Comparison of ENCODE assay signal across 8 cellular contexts in the genomic region with DNA sequence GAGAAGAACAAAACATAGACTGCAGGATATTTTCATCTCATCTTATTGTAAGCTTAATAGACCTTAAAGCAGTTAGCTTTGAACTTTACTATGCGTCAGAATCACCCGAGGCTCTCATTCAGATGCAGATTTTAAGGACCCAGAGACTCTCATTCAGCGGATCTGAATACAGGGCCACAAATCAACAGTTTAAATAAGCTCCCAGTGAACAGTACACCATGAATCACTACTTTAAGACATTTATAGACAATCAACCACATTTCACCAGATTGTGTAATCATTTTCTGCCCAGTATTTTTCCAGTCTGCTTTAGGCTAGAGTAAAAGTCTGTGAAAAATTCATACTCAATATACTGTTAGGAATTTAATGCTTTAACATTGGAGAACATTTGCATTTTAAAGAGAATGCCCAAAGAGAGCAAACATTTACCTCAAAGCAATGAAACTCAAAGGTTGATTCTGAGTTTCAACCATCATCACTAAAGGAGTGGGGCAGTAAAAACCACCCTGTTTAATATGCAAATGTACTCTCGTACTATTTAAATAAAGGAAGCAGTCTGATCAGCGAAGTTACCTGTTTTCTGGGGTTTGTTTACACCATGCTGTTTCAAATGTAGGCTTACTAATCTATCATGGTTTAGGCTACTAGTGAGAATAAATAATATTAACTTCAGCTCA. TPM values are rescaled to one million over a fixed set of nuclear protein-coding genes. Genes with fewer than 3 reads are reported as not detected.
A peak's percentile ranks its signal among the peaks of the same experiment; 100 is the strongest.
DNase-seq lines count a peak whose midpoint lies in the region; ATAC-seq and TF ChIP-seq lines count a peak whose summit lies in the region.

No MANE protein-coding gene starts in this region.

- DNase-seq in AG04450 (ENCODE audit: low read depth, low spot score) (peak; percentile 11), NOMO-1 (lab: John Stamatoyannopoulos, UW; ENCODE audit: unreplicated experiment in 2 of 2) (peak; percentile 47 to 66), fibroblast of villous mesenchyme (ENCODE audit: low read depth) (peak; percentile 91), DMS 273 (lab: John Stamatoyannopoulos, UW; ENCODE audit: unreplicated experiment) (no peak), NCI-H69 (lab: John Stamatoyannopoulos, UW) (no peak), left ventricle myocardium superior (no peak)
- no peak for DNase-seq in stimulated activated naive CD4-positive, alpha-beta T cell (lab: John Stamatoyannopoulos, UW)

- H3K27ac ChIP-seq in AG04450 (ENCODE audit: low read depth, low read length): no peak overlapping the region

- H3K4me3 ChIP-seq in AG04450 (ENCODE audit: low read depth, low read length) (no peak overlapping the region), fibroblast of villous mesenchyme (ENCODE audit: low read depth, low read length) (no peak overlapping the region)

- intact Hi-C loops in left ventricle myocardium superior (cut with micrococcal nuclease): no loop called here

- POLR2A ChIA-PET in AG04450 (lab: Yijun Ruan, JAX): interaction anchor here (0.6 to 0.7 kb wide), 2 partner anchors 15 to 16 kb away, joined by 3 read pairs; no protein-coding TSS in a partner anchor

- H3K9me3 ChIP-seq in AG04450 (ENCODE audit: control insufficient read depth, insufficient read depth, low read length): peaks cover 3% of the 10 kb centered on the region; the same call in 1 of the 2 replicates

- CTCF ChIA-PET in AG04450 (lab: Charles Lee): interaction anchor here (0.7 to 1.2 kb wide), 2 partner anchors 21 to 69 kb away, joined by 3 read pairs; no protein-coding TSS in a partner anchor

- ATAC-seq in GM21737 (IDR thresholded peaks at IDR 0.05; ENCODE audit: unreplicated experiment): peak; percentile 53
- ATAC-seq in left ventricle myocardium superior: no peak

- H3K27me3 ChIP-seq in AG04450 (ENCODE audit: control insufficient read depth, insufficient read depth, low read length): no peaks in the 10 kb centered on the region

- no peak for TF ChIP-seq CTCF in AG04450 (IDR thresholded peaks at IDR 0.05; ENCODE audit: low read depth, low read length)
- TF ChIP-seq CTCF in fibroblast of villous mesenchyme (IDR thresholded peaks at IDR 0.05; ENCODE audit: insufficient read depth, low read depth, low read length): no peak

RNA-seq across cellular contexts. Expression of a gene that starts 11.0 kb away (rescaled TPM):
- polyA plus RNA-seq in AG04450 (2011; rRNA removed): 83.7 and 97.1 TPM in 2 replicates
- 115 and 140 TPM in 2 replicates for polyA minus RNA-seq in AG04450 (2011; rRNA and poly(A)+ RNA removed)
- total RNA-seq in fibroblast of villous mesenchyme: 158 and 237 TPM in 2 replicates
- 257 TPM for total RNA-seq in left ventricle myocardium superior

RNA-seq across cellular contexts. Expression of a gene that starts 31.4 kb away (rescaled TPM):
- 17.4 and 24.3 TPM in 2 replicates for polyA plus RNA-seq in AG04450 (2011; rRNA removed)
- polyA minus RNA-seq in AG04450 (2011; rRNA and poly(A)+ RNA removed): 14.6 and 25.2 TPM in 2 replicates
- total RNA-seq in fibroblast of villous mesenchyme (32.9 and 85.1 TPM in 2 replicates), left ventricle myocardium superior (11.8 TPM)

Comparison
In these comparisons a context has a peak if more than half of its experiments do, and no peak if none do; other contexts are left out.
1. DNase-seq: peak in AG04450 (single experiment), NOMO-1 (2 of 2) and fibroblast of villous mesenchyme (single experiment); none in DMS 273 (single experiment), NCI-H69 (single experiment), left ventricle myocardium superior (single experiment) and stimulated activated naive CD4-positive, alpha-beta T cell (0 of 6).